In the genomic region with DNA sequence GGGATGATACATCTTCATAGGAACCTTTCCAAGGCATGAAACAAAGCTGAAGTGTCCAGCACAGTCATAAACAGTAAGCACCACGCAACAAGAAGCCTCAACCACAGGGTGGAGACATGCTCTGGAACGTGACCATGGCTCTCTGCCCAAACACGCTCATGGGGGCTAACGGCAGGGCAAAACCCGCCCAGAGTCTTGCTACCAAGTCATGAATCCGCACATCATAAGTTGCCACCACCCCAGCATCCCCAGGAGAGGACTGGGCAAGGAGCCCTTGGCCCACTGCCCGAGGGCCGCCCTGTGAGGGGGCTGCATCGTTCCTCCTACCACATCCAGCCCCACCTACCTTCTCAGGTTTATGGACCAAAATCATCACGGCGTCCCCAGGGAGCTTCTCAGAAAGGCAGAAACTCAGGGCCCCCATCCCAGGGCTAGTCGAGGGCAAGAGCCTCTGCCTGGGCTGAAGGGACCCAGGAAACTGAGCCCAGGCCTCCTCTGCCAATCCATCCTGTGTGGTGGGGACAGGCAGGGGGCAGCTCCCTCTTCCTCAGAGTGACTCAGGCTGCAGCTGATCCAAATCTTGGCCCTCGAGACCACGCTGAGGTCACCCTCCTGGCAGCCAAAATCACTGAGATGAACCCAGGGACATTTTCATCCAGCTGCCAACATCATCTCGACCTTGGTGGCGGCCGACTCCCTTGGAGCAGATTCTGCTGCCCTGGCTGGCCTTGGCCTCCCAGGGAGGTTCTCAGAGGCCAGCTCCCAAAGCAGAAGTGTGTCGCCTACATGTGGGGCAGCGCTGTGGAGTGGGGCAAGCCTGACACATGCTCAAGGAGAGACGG, we compare ENCODE assay signal across 14 cellular contexts. TPM values are rescaled to one million over a fixed set of nuclear protein-coding genes. Genes with fewer than 3 reads are reported as not detected.
DNase-seq lines count a peak whose midpoint lies in the region; TF ChIP-seq lines count a peak whose summit lies in the region.
"Had no signal": no experiment of that assay in that cellular context is flagged by ENCODE, and none has a peak within 500 bp of the region (broad histone marks: within the 10 kb centered on the region; RNA-seq: fewer than 3 reads in every experiment).

No MANE protein-coding gene starts in this region.

- DNase-seq in AG20443 (ENCODE audit: low spot score) (peak; percentile 85), LoVo (ENCODE audit: low spot score) (peak; percentile 44), endodermal cell (no peak), neural crest cell (ENCODE audit: low read depth, low spot score) (no peak), MV-4-11 (lab: John Stamatoyannopoulos, UW) (no peak), NCI-H187 treated with DMSO at 0.1 percent for 48 hours (lab: John Stamatoyannopoulos, UW) (no peak)
- no peak for DNase-seq in NK-92 treated with Interleukin-12 subunit alpha and Interleukin-12 subunit beta, amount 100 ng/mL, for 24 hours (lab: John Stamatoyannopoulos, UW)
- no peak for DNase-seq in effector CD4-positive, alpha-beta T cell
- DNase-seq: activated T-cell treated with anti-CD3 and anti-CD28 coated beads, Interleukin-2, amount 50 U/mL, for 48 hours; erythroblast; NCI-H146; stimulated activated CD4-positive, alpha-beta T cell treated with anti-CD3 and anti-CD28 coated beads, Interleukin-1b, Interleukin-23, amount 100 ng/mL, for 48 hours; stimulated activated naive CD4-positive, alpha-beta T cell had no signal

- TF ChIP-seq CTCF in endodermal cell (conservative IDR thresholded peaks at IDR 0.05) (no peak), neural crest cell (conservative IDR thresholded peaks at IDR 0.05) (peak; percentile 11)

- no peaks in the 10 kb centered on the region for H3K27me3 ChIP-seq in endodermal cell (ENCODE audit: control insufficient read depth, insufficient read depth, low read length, poor library complexity, severe bottlenecking)
- H3K27me3 ChIP-seq: BE2C had no signal

- 94 to 97% methylated on average over 10 to 20 of the region's 20 CpGs for WGBS in endodermal cell (ENCODE audit: insufficient coverage in 1 of 2, insufficient read length in 1 of 2), 2 experiments

- H3K27me3 Mint-ChIP-seq in endodermal cell (ENCODE audit: insufficient read depth), result peaks cover 6% of the 10 kb centered on the region
- H3K27me3 Mint-ChIP-seq in neural crest cell (ENCODE audit: low read depth), result no peaks in the 10 kb centered on the region

- H3K27ac Mint-ChIP-seq in endodermal cell, result peak overlapping the region; percentile 6
- H3K27ac Mint-ChIP-seq in neural crest cell (ENCODE audit: unreplicated experiment), result no peak overlapping the region

- H3K9me3 ChIP-seq in endodermal cell (ENCODE audit: control insufficient read depth, low read length), result no peaks in the 10 kb centered on the region
- H3K9me3 ChIP-seq: BE2C had no signal

- peaks cover 24% of the 10 kb centered on the region for H3K36me3 ChIP-seq in endodermal cell (ENCODE audit: control insufficient read depth, insufficient read depth, low read length)
- H3K36me3 ChIP-seq: BE2C had no signal

- no peak overlapping the region for H3K9ac ChIP-seq in endodermal cell (ENCODE audit: extremely low read depth, low read length, poor library complexity, severe bottlenecking)

- H3K4me3 Mint-ChIP-seq in endodermal cell, result no peak overlapping the region
- H3K4me3 Mint-ChIP-seq in neural crest cell, result no peak overlapping the region

- H3K36me3 Mint-ChIP-seq in endodermal cell (ENCODE audit: low read depth) (peaks cover 42% of the 10 kb centered on the region), neural crest cell (ENCODE audit: low read depth) (peaks cover 2% of the 10 kb centered on the region)

- H3K27ac ChIP-seq in endodermal cell (ENCODE audit: low read depth, low read length), result no peak overlapping the region

- peaks cover 3% of the 10 kb centered on the region for H3K4me1 ChIP-seq in endodermal cell (ENCODE audit: control insufficient read depth, insufficient read depth, low read length)
- H3K4me1 ChIP-seq: BE2C had no signal

- no peak overlapping the region for H3K4me3 ChIP-seq in endodermal cell (ENCODE audit: low read length)

- H3K9me3 Mint-ChIP-seq in endodermal cell, result no peaks in the 10 kb centered on the region
- H3K9me3 Mint-ChIP-seq in neural crest cell, result no peaks in the 10 kb centered on the region

- H3K4me1 Mint-ChIP-seq in endodermal cell (peaks cover 9% of the 10 kb centered on the region), neural crest cell (no peaks in the 10 kb centered on the region)

RNA-seq across cellular contexts. Expression of a gene that starts 42.6 kb away (rescaled TPM):
- total RNA-seq in endodermal cell (10 to 100 TPM; 45.6 to 49.6 TPM), neural crest cell (13.8 and 14.5 TPM in 2 replicates)
- polyA plus RNA-seq in endodermal cell (2013, experiment 1 of 2), result 50.6 TPM
- 45.7 TPM for polyA plus RNA-seq in endodermal cell (2013, experiment 2 of 2)

Comparison
In these comparisons a context has a peak if more than half of its experiments do, and no peak if none do; other contexts are left out.
1. DNase-seq: peak in AG20443 (single experiment) and LoVo (single experiment); none in endodermal cell (single experiment), neural crest cell (single experiment), MV-4-11 (single experiment), NK-92 treated with Interleukin-12 subunit alpha and Interleukin-12 subunit beta, amount 100 ng/mL, for 24 hours (single experiment), NCI-H187 treated with DMSO at 0.1 percent for 48 hours (single experiment) and effector CD4-positive, alpha-beta T cell (single experiment).